In the genomic region with DNA sequence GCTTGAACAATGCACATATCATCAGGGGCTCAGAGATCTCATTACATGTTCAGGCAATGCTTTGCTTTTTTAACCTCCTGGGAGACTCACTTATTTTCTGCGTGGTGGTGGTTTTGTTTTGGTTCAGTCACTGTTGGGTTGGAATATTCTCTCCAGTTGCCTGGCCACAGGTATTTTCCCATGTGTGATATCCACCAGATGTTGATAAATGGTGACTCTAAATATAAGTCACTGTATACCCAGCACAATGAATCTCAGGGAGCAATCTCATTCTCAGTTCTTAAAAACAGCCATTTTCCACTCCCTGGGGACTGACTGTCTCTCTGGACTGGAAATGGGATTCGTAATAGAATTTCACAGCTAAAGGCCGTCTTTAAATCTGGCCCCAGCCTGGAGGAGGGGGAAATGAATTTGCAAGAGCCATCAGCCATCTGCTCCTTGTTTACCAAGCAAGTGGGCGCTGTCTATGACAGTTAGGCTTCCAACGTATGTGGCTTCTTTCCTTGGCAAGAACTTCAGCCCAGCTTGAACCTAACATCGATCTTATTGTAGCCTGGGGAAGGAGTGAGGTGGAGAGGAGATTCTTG, we compare ENCODE assay signal across 11 cellular contexts.
DNase-seq lines count a peak whose midpoint lies in the region; ATAC-seq, FAIRE-seq and TF ChIP-seq lines count a peak whose summit lies in the region.
"Had no signal": no experiment of that assay in that cellular context is flagged by ENCODE, and none has a peak within 500 bp of the region (broad histone marks: within the 10 kb centered on the region; RNA-seq: fewer than 3 reads in every experiment).

No MANE protein-coding gene starts in this region.

- intact Hi-C loops in spleen (cut with DNase I; ENCODE audit: low total_unique reads): no loop called here

- H3K4me1 Mint-ChIP-seq in HFFc6 (ENCODE audit: low read depth): peaks cover 33% of the 10 kb centered on the region

- TF ChIP-seq CTCF in HFFc6 (IDR thresholded peaks at IDR 0.05) (no peak), spleen (IDR thresholded peaks at IDR 0.05 in 8 of 11, conservative IDR thresholded peaks at IDR 0.05 in 3 of 11) (no peak)

- H3K4me3 Mint-ChIP-seq in HFFc6: peak overlapping the region; percentile 72

- H3K4me1 ChIP-seq in spleen: no peaks in the 10 kb centered on the region
- H3K4me1 ChIP-seq: right atrium auricular region had no signal

- no peaks in the 10 kb centered on the region for H3K9me3 ChIP-seq in spleen
- H3K9me3 ChIP-seq: right atrium auricular region had no signal

- peak overlapping the region; percentile 99 for H3K27ac Mint-ChIP-seq in HFFc6

- H3K36me3 Mint-ChIP-seq in HFFc6 (ENCODE audit: low read depth): no peaks in the 10 kb centered on the region

- ATAC-seq in GM18868 (IDR thresholded peaks at IDR 0.05; ENCODE audit: unreplicated experiment): no peak

- H3K27me3 ChIP-seq in spleen (replicated peaks in 1 of 7): no peaks in the 10 kb centered on the region
- H3K27me3 ChIP-seq: cardiac muscle cell, right atrium auricular region had no signal

- FAIRE-seq in urothelium cell line (lab: Jason Lieb, UNC): no peak

- H3K27me3 Mint-ChIP-seq in HFFc6 (ENCODE audit: insufficient read depth): no peaks in the 10 kb centered on the region

- no peak overlapping the region for H3K27ac ChIP-seq in spleen
- H3K27ac ChIP-seq: cardiac muscle cell, epithelial cell of prostate, right atrium auricular region had no signal

- H3K36me3 ChIP-seq in spleen: no peaks in the 10 kb centered on the region
- H3K36me3 ChIP-seq: cardiac muscle cell, right atrium auricular region had no signal

- DNase-seq in HFFc6 (peak; percentile 32), T1000 (lab: John Stamatoyannopoulos, UW) (peak; percentile 48), foreskin melanocyte (peak; percentile 0), urothelium cell line (ENCODE audit: low spot score) (peak; percentile 14), spleen (no peak)
- DNase-seq in activated CD8-positive, alpha-beta memory T cell treated with anti-CD3 and anti-CD28 coated beads, Interleukin-2, amount 50 U/mL, for 4 hours: no peak
- DNase-seq: activated T-cell treated with anti-CD3 and anti-CD28 coated beads, Interleukin-2, amount 50 U/mL, for 1 hour had no signal

- no peaks in the 10 kb centered on the region for H3K9me3 Mint-ChIP-seq in HFFc6

- no peak overlapping the region for H3K4me3 ChIP-seq in spleen
- H3K4me3 ChIP-seq: cardiac muscle cell, right atrium auricular region had no signal

- WGBS in spleen, 5 donors: 76 to 80% (median 80%) methylated on average over 6 of the region's 6 CpGs

- TF ChIP-seq POLR2A in spleen (IDR thresholded peaks at IDR 0.05): no peak

Comparison
In these comparisons a context has a peak if more than half of its experiments do, and no peak if none do; other contexts are left out.
1. DNase-seq: peak in HFFc6 (single experiment), T1000 (single experiment), foreskin melanocyte (single experiment) and urothelium cell line (single experiment); none in spleen (single experiment) and activated CD8-positive, alpha-beta memory T cell treated with anti-CD3 and anti-CD28 coated beads, Interleukin-2, amount 50 U/mL, for 4 hours (single experiment).